ENCODE assay signal across 1 cellular context in the genomic region with DNA sequence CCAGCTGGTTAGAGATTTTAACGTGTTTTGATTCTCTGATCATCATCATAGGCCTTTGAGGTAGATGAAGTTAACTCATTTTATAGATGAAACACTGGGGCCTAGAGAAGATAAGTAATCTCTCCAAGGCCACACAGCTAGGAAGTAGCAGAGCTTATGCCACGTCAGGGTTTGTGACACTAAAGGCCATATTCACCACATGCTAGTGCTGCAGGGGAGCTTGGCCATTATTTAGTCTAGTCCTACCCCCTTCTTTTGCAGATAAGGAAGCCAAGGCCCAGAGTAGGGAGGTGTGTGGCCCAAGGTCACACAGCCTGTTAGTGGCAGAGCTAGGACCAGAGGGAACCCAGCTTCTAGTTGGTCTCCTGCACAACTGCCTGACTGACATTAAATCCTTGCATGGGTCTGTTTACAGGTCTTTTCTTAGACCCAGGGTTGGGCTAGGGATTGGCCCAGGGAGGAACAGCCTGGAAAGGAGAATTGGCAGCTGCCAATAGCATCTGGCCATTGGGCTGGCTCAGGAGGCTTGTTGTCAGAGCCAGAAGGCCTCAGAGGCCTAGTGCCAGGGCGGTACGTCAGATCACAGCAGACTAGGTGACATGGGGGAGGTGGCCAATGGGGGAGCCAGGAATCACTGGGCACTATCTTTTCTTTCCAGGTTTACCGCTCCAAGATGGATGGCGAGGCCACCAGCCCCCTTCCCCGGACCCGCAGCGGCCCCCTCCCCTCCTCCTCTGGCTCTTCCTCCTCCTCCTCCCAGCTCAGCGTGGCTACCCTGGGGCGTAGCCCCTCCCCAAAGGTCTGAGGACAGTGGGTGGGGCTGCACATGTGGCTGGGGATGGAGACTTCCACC.
TF ChIP-seq lines count a peak whose summit lies in the region.

No MANE protein-coding gene starts in this region.

TF ChIP-seq in K562, 482 proteins besides CTCF, POLR2A, EP300 and RAD21 (continues in another document):
- TF ChIP-seq, protein P1, sequence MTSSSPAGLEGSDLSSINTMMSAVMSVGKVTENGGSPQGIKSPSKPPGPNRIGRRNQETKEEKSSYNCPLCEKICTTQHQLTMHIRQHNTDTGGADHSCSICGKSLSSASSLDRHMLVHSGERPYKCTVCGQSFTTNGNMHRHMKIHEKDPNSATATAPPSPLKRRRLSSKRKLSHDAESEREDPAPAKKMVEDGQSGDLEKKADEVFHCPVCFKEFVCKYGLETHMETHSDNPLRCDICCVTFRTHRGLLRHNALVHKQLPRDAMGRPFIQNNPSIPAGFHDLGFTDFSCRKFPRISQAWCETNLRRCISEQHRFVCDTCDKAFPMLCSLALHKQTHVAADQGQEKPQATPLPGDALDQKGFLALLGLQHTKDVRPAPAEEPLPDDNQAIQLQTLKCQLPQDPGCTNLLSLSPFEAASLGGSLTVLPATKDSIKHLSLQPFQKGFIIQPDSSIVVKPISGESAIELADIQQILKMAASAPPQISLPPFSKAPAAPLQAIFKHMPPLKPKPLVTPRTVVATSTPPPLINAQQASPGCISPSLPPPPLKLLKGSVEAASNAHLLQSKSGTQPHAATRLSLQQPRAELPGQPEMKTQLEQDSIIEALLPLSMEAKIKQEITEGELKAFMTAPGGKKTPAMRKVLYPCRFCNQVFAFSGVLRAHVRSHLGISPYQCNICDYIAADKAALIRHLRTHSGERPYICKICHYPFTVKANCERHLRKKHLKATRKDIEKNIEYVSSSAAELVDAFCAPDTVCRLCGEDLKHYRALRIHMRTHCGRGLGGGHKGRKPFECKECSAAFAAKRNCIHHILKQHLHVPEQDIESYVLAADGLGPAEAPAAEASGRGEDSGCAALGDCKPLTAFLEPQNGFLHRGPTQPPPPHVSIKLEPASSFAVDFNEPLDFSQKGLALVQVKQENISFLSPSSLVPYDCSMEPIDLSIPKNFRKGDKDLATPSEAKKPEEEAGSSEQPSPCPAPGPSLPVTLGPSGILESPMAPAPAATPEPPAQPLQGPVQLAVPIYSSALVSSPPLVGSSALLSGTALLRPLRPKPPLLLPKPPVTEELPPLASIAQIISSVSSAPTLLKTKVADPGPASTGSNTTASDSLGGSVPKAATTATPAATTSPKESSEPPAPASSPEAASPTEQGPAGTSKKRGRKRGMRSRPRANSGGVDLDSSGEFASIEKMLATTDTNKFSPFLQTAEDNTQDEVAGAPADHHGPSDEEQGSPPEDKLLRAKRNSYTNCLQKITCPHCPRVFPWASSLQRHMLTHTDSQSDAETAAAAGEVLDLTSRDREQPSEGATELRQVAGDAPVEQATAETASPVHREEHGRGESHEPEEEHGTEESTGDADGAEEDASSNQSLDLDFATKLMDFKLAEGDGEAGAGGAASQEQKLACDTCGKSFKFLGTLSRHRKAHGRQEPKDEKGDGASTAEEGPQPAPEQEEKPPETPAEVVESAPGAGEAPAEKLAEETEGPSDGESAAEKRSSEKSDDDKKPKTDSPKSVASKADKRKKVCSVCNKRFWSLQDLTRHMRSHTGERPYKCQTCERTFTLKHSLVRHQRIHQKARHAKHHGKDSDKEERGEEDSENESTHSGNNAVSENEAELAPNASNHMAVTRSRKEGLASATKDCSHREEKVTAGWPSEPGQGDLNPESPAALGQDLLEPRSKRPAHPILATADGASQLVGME (CRISPR knock-in tag; IDR thresholded peaks at IDR 0.05): no peak
- TF ChIP-seq KDM1A (IDR thresholded peaks at IDR 0.05) (peak; percentile 14 to 62; a peak in 2 of 4 replicates), YY1 (IDR thresholded peaks at IDR 0.05; ENCODE audit: borderline replicate concordance in 1 of 3, control insufficient read depth in 1 of 3, extremely low read depth in 1 of 3, insufficient read depth in 3 of 3, insufficient read length in 1 of 3, insufficient replicate concordance in 2 of 3, low read depth in 1 of 3, low read length in 2 of 3) (peak in 1 of 3 experiments; percentile 35), EZH2 (IDR thresholded peaks at IDR 0.05; ENCODE audit: borderline replicate concordance, low read depth, low read length) (no peak), EHMT2 (IDR thresholded peaks at IDR 0.05) (no peak), ASH1L (IDR thresholded peaks at IDR 0.05; ENCODE audit: borderline replicate concordance, low read depth, partially characterized antibody) (no peak), MAFG (tag; conservative IDR thresholded peaks at IDR 0.05) (0 out of 2 replicates have a peak, but pooled peaks have one; percentile 21), HDAC3 (IDR thresholded peaks at IDR 0.05; ENCODE audit: borderline replicate concordance, partially characterized antibody) (no peak), YBX1 (IDR thresholded peaks at IDR 0.05) (no peak), ZNF57 (CRISPR knock-in tag; IDR thresholded peaks at IDR 0.05) (no peak), ZFP36 (IDR thresholded peaks at IDR 0.05; ENCODE audit: low read depth, low read length, partially characterized antibody) (peak; percentile 92), DMBX1 (CRISPR knock-in tag; IDR thresholded peaks at IDR 0.05; ENCODE audit: borderline replicate concordance) (no peak), ZNF12 (CRISPR knock-in tag; IDR thresholded peaks at IDR 0.05) (no peak), TRIM24 (IDR thresholded peaks at IDR 0.05) (no peak), STAT5B (CRISPR knock-in tag; IDR thresholded peaks at IDR 0.05) (no peak), NR2C1 (IDR thresholded peaks at IDR 0.05) (no peak), NR2C1 (tag; IDR thresholded peaks at IDR 0.05) (0 out of 2 replicates have a peak, but pooled peaks have one; percentile 26), MAFF (IDR thresholded peaks at IDR 0.05; ENCODE audit: low read length) (no peak), SRSF9 (IDR thresholded peaks at IDR 0.05; ENCODE audit: borderline replicate concordance, low read depth, low read length) (no peak), TAL1 (IDR thresholded peaks at IDR 0.05) (peak; percentile 5; the same call in 1 of the 2 replicates), ARID1B (IDR thresholded peaks at IDR 0.05) (peak; percentile 46; the same call in 1 of the 2 replicates), COPS2 (conservative IDR thresholded peaks at IDR 0.05) (no peak), ZNF253 (CRISPR knock-in tag; conservative IDR thresholded peaks at IDR 0.05) (no peak), RHOXF2B (CRISPR knock-in tag; conservative IDR thresholded peaks at IDR 0.05) (no peak), NFE2 (IDR thresholded peaks at IDR 0.05; ENCODE audit: low read depth) (0 out of 2 replicates have a peak, but pooled peaks have one; percentile 15)
- TF ChIP-seq, protein P2, sequence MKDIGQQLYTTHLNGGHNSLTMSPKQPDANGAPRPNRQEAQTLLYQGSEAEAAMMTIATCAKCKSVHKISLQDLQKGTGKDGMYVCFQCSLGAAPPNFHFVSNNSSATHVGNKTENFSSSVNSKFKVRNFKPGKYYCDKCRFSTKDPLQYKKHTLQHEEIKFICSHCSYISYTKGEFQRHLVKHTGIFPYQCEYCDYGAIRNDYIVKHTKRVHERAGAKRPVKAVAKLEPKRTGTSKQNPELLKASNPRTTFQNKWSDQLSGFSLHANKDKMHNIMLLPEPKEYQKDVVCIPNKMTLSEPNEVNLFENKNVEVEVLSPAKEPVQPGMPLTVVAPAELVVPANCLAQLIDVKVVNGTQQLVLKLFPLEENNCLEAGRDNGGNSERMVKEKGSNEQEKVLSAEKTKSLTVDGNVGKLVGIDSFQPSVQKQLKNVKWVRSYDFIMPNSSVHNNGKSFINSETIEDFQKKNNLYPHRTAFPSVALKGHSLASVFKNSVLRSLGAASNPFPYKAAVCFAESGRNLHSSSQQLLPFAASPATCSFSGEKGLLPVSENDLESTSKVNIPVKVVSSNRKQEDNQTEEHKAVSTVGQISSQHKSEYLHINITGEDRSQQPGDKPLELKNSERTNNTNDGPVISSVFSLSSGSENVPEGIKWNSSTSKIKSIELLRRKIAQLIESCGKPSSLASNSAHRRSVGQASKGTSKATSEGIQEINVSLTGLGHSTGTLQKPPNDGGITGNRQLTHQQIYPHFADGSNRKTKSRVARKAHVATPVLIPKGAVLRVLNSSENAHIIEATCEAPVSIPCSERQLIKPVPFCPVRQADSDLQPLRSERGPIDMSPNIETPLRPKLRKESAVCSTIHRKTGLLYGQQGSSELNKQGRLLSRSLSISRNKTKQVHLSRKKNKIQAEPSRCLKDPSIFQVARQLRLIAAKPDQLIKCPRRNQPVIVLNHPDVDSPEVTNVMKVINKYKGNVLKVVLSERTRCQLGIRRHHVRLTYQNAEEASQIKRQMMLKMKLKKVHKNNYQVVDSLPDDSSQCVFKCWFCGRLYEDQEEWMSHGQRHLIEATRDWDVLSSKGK (CRISPR knock-in tag; IDR thresholded peaks at IDR 0.05): no peak
- TF ChIP-seq, protein P3, sequence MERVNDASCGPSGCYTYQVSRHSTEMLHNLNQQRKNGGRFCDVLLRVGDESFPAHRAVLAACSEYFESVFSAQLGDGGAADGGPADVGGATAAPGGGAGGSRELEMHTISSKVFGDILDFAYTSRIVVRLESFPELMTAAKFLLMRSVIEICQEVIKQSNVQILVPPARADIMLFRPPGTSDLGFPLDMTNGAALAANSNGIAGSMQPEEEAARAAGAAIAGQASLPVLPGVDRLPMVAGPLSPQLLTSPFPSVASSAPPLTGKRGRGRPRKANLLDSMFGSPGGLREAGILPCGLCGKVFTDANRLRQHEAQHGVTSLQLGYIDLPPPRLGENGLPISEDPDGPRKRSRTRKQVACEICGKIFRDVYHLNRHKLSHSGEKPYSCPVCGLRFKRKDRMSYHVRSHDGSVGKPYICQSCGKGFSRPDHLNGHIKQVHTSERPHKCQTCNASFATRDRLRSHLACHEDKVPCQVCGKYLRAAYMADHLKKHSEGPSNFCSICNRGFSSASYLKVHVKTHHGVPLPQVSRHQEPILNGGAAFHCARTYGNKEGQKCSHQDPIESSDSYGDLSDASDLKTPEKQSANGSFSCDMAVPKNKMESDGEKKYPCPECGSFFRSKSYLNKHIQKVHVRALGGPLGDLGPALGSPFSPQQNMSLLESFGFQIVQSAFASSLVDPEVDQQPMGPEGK (CRISPR knock-in tag; IDR thresholded peaks at IDR 0.05; ENCODE audit: borderline replicate concordance): no peak
- TF ChIP-seq, protein P4, sequence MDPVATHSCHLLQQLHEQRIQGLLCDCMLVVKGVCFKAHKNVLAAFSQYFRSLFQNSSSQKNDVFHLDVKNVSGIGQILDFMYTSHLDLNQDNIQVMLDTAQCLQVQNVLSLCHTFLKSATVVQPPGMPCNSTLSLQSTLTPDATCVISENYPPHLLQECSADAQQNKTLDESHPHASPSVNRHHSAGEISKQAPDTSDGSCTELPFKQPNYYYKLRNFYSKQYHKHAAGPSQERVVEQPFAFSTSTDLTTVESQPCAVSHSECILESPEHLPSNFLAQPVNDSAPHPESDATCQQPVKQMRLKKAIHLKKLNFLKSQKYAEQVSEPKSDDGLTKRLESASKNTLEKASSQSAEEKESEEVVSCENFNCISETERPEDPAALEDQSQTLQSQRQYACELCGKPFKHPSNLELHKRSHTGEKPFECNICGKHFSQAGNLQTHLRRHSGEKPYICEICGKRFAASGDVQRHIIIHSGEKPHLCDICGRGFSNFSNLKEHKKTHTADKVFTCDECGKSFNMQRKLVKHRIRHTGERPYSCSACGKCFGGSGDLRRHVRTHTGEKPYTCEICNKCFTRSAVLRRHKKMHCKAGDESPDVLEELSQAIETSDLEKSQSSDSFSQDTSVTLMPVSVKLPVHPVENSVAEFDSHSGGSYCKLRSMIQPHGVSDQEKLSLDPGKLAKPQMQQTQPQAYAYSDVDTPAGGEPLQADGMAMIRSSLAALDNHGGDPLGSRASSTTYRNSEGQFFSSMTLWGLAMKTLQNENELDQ (CRISPR knock-in tag; IDR thresholded peaks at IDR 0.05; ENCODE audit: borderline replicate concordance): no peak
- TF ChIP-seq, protein P5, sequence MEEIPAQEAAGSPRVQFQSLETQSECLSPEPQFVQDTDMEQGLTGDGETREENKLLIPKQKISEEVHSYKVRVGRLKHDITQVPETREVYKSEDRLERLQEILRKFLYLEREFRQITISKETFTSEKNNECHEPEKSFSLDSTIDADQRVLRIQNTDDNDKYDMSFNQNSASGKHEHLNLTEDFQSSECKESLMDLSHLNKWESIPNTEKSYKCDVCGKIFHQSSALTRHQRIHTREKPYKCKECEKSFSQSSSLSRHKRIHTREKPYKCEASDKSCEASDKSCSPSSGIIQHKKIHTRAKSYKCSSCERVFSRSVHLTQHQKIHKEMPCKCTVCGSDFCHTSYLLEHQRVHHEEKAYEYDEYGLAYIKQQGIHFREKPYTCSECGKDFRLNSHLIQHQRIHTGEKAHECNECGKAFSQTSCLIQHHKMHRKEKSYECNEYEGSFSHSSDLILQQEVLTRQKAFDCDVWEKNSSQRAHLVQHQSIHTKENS (CRISPR knock-in tag; IDR thresholded peaks at IDR 0.05): no peak
- TF ChIP-seq, protein P6, sequence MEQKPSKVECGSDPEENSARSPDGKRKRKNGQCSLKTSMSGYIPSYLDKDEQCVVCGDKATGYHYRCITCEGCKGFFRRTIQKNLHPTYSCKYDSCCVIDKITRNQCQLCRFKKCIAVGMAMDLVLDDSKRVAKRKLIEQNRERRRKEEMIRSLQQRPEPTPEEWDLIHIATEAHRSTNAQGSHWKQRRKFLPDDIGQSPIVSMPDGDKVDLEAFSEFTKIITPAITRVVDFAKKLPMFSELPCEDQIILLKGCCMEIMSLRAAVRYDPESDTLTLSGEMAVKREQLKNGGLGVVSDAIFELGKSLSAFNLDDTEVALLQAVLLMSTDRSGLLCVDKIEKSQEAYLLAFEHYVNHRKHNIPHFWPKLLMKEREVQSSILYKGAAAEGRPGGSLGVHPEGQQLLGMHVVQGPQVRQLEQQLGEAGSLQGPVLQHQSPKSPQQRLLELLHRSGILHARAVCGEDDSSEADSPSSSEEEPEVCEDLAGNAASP (IDR thresholded peaks at IDR 0.05): no peak
- TF ChIP-seq, protein P7, sequence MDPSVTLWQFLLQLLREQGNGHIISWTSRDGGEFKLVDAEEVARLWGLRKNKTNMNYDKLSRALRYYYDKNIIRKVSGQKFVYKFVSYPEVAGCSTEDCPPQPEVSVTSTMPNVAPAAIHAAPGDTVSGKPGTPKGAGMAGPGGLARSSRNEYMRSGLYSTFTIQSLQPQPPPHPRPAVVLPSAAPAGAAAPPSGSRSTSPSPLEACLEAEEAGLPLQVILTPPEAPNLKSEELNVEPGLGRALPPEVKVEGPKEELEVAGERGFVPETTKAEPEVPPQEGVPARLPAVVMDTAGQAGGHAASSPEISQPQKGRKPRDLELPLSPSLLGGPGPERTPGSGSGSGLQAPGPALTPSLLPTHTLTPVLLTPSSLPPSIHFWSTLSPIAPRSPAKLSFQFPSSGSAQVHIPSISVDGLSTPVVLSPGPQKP (CRISPR knock-in tag; IDR thresholded peaks at IDR 0.05): no peak
